Comparison of ENCODE assay signal across 29 cellular contexts in genomic region chr5:77558266-77558665, GRCh38.
"Had no signal": no experiment of that assay in that cellular context is flagged by ENCODE, and none has a peak within 500 bp of the region (broad histone marks: within the 10 kb centered on the region; RNA-seq: fewer than 3 reads in every experiment).

No MANE protein-coding gene starts in this region.

- H3K9me3 Mint-ChIP-seq: activated naive CD4-positive, alpha-beta T cell treated with anti-CD3 and anti-CD28 coated beads for 36 hours; activated naive CD8-positive, alpha-beta T cell treated with anti-CD3 and anti-CD28 coated beads, Interleukin-2, amount 10 ng/mL, durations not matched to agents 7 days and 5 days; activated T-cell treated with anti-CD3 and anti-CD28 coated beads, Interleukin-2, amount 50 U/mL, for 4 hours; central memory CD8-positive, alpha-beta T cell; natural killer cell treated with Interleukin-12 subunit alpha and Interleukin-12 subunit beta and Interleukin-15 and Interleukin-18, amount 100 ng/mL, for 72 hours; stimulated activated memory B cell treated with anti-CD40 and anti-IgM and Interleukin-4, amounts not matched to agents 10 μg/mL and 1 μg/mL and 100 μg/mL, for 72 hours had no signal

- H3K36me3 ChIP-seq: breast epithelium, colonic mucosa, esophagus muscularis mucosa, pancreas, right lobe of liver, stomach, suprapubic skin, tibial nerve, uterus had no signal

- H3K36me3 Mint-ChIP-seq: activated naive CD8-positive, alpha-beta T cell treated with anti-CD3 and anti-CD28 coated beads, Interleukin-2, amount 10 ng/mL, durations not matched to agents 7 days and 5 days; natural killer cell treated with Interleukin-12 subunit alpha and Interleukin-12 subunit beta and Interleukin-15 and Interleukin-18, amount 100 ng/mL, for 72 hours; stimulated activated memory B cell treated with anti-CD40 and anti-IgM and Interleukin-4, amounts not matched to agents 10 μg/mL and 1 μg/mL and 100 μg/mL, for 72 hours had no signal

- H3K4me1 ChIP-seq: breast epithelium, colonic mucosa, esophagus muscularis mucosa, pancreas, right lobe of liver, stomach, suprapubic skin, tibial nerve, uterus had no signal

- H3K27me3 ChIP-seq: breast epithelium, colonic mucosa, dorsolateral prefrontal cortex, esophagus muscularis mucosa, pancreas, right lobe of liver, stomach, suprapubic skin, tibial nerve, uterus had no signal

- H3K4me3 ChIP-seq: breast epithelium, colonic mucosa, dorsolateral prefrontal cortex, esophagus muscularis mucosa, pancreas, right lobe of liver, stomach, suprapubic skin, tibial nerve, uterus had no signal

- H3K9me3 ChIP-seq: breast epithelium, colonic mucosa, pancreas, right lobe of liver, stomach, suprapubic skin, tibial nerve, uterus had no signal

- H3K4me3 Mint-ChIP-seq: activated naive CD4-positive, alpha-beta T cell treated with anti-CD3 and anti-CD28 coated beads for 36 hours; activated naive CD8-positive, alpha-beta T cell treated with anti-CD3 and anti-CD28 coated beads, Interleukin-2, amount 10 ng/mL, durations not matched to agents 7 days and 5 days; activated T-cell treated with anti-CD3 and anti-CD28 coated beads, Interleukin-2, amount 50 U/mL, for 4 hours; central memory CD8-positive, alpha-beta T cell; effector memory CD8-positive, alpha-beta T cell; natural killer cell treated with Interleukin-12 subunit alpha and Interleukin-12 subunit beta and Interleukin-15 and Interleukin-18, amount 100 ng/mL, for 72 hours; stimulated activated memory B cell treated with anti-CD40 and anti-IgM and Interleukin-4, amounts not matched to agents 10 μg/mL and 1 μg/mL and 100 μg/mL, for 72 hours had no signal

- DNase-seq: activated CD4-positive, alpha-beta T cell treated with anti-CD3 and anti-CD28 coated beads for 4 hours; activated CD4-positive, alpha-beta T cell treated with anti-CD3 and anti-CD28 coated beads, Interleukin-2, amount 50 U/mL, for 48 hours; activated CD4-positive, CD25-positive, alpha-beta regulatory T cell; activated CD8-positive, alpha-beta memory T cell treated with anti-CD3 and anti-CD28 coated beads, Interleukin-2, amount 50 U/mL, for 48 hours; activated effector memory CD4-positive, alpha-beta T cell treated with Interleukin-2 at 50 U/mL for 16 hours; activated naive CD4-positive, alpha-beta T cell treated with anti-CD3 and anti-CD28 coated beads for 36 hours; activated naive CD8-positive, alpha-beta T cell treated with anti-CD3 and anti-CD28 coated beads, Interleukin-2, amount 10 ng/mL, durations not matched to agents 7 days and 5 days; activated T-cell treated with anti-CD3 and anti-CD28 coated beads, Interleukin-2, amount 50 U/mL, for 4 hours; amniotic stem cell; colonic mucosa; dorsolateral prefrontal cortex; effector memory CD8-positive, alpha-beta T cell; hippocampal formation; left ventricle myocardium superior; mammary epithelial cell; midbrain; pancreas; right lobe of liver; small intestine; stimulated activated CD4-positive, alpha-beta T cell treated with anti-CD3 and anti-CD28 coated beads, Interleukin-2, amount 100 ng/mL, for 24 hours; stomach; uterus had no signal

- H3K27ac Mint-ChIP-seq: activated naive CD4-positive, alpha-beta T cell treated with anti-CD3 and anti-CD28 coated beads for 36 hours; activated naive CD8-positive, alpha-beta T cell treated with anti-CD3 and anti-CD28 coated beads, Interleukin-2, amount 10 ng/mL, durations not matched to agents 7 days and 5 days; effector memory CD8-positive, alpha-beta T cell; natural killer cell treated with Interleukin-12 subunit alpha and Interleukin-12 subunit beta and Interleukin-15 and Interleukin-18, amount 100 ng/mL, for 72 hours; stimulated activated memory B cell treated with anti-CD40 and anti-IgM and Interleukin-4, amounts not matched to agents 10 μg/mL and 1 μg/mL and 100 μg/mL, for 72 hours had no signal

- H3K4me1 Mint-ChIP-seq: activated naive CD8-positive, alpha-beta T cell treated with anti-CD3 and anti-CD28 coated beads, Interleukin-2, amount 10 ng/mL, durations not matched to agents 7 days and 5 days; central memory CD8-positive, alpha-beta T cell; stimulated activated memory B cell treated with anti-CD40 and anti-IgM and Interleukin-4, amounts not matched to agents 10 μg/mL and 1 μg/mL and 100 μg/mL, for 72 hours had no signal
